In the genomic region with DNA sequence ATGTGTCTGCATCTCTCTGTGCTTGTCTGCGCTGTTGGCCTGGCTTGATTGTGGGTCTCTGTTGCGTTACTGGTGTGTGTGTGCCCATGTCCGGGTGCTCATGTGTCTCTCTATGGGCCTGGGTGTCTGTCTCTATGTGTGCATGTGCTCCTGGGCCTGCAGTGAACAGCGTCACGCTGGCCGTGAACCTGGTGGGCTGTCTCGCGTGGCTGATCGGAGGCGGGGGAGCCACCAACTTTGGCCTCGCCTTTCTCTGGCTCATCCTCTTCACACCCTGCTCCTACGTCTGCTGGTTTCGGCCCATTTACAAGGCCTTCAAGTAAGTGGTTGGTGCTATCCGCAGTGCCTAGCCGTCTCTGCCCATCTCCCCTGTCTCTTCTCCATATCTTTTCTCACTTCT, we compare ENCODE assay signal across 1 cellular context.
A peak's percentile ranks its signal among the peaks of the same experiment; 100 is the strongest.
TF ChIP-seq lines count a peak whose summit lies in the region.

No MANE protein-coding gene starts in this region.

TF ChIP-seq in HepG2, 621 proteins besides CTCF, POLR2A, EP300 and RAD21:
- TF ChIP-seq PCBP1 (IDR thresholded peaks at IDR 0.05; ENCODE audit: borderline replicate concordance, low read depth, low read length) (no peak), ZNF850 (CRISPR knock-in tag; conservative IDR thresholded peaks at IDR 0.05) (no peak), MNT (IDR thresholded peaks at IDR 0.05) (0 out of 2 replicates have a peak, but pooled peaks have one; percentile 16), HNRNPUL1 (IDR thresholded peaks at IDR 0.05; ENCODE audit: low read depth, low read length) (no peak)
